ENCODE assay signal across 19 cellular contexts in the genomic region with DNA sequence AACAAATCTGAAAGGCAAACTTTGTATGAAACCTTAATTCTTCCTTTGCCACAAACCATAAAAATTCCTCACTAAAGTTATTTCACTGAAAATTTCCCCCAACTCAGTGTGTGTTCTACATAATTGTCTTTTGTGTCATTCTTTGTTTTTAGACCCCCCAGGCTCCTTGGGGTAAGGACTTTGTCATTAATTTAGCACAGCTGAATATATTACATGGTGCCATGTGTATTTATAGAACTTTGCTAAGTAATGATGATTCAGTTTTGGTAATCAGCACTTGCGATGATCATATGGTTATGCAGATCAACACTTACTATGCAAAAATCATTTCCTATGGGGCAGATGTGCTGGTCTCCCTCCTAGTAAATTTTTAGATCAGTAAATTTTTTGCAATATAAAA.
"Had no signal": no experiment of that assay in that cellular context is flagged by ENCODE, and none has a peak within 500 bp of the region (broad histone marks: within the 10 kb centered on the region; RNA-seq: fewer than 3 reads in every experiment).

No MANE protein-coding gene starts in this region.

- H3K4me1 Mint-ChIP-seq: activated CD4-positive, alpha-beta T cell treated with anti-CD3 and anti-CD28 coated beads, Interleukin-2, amount 10 ng/mL, durations not matched to agents 7 days and 5 days; activated T-helper 17 cell treated with anti-CD3 and anti-CD28 coated beads, Interleukin-2, amount 50 U/mL, for 72 hours; memory B cell; nephron progenitor cell; T-helper 17 cell had no signal

- H3K9me3 Mint-ChIP-seq: activated CD4-positive, alpha-beta T cell treated with anti-CD3 and anti-CD28 coated beads, Interleukin-2, amount 10 ng/mL, durations not matched to agents 7 days and 5 days; activated T-helper 17 cell treated with anti-CD3 and anti-CD28 coated beads, Interleukin-2, amount 50 U/mL, for 72 hours; memory B cell had no signal

- H3K4me3 Mint-ChIP-seq: activated CD4-positive, alpha-beta T cell treated with anti-CD3 and anti-CD28 coated beads, Interleukin-2, amount 10 ng/mL, durations not matched to agents 7 days and 5 days; activated naive CD4-positive, alpha-beta T cell treated with anti-CD3 and anti-CD28 coated beads for 36 hours; activated T-helper 17 cell treated with anti-CD3 and anti-CD28 coated beads, Interleukin-2, amount 50 U/mL, for 72 hours; memory B cell; nephron progenitor cell; T-helper 17 cell had no signal

- H3K4me3 ChIP-seq: esophagus squamous epithelium, gastroesophageal sphincter, left ventricle myocardium inferior, upper lobe of right lung had no signal

- H3K36me3 ChIP-seq: brain microvascular endothelial cell, esophagus squamous epithelium, gastroesophageal sphincter, left ventricle myocardium inferior, upper lobe of right lung had no signal

- H3K9me3 ChIP-seq: gastroesophageal sphincter, upper lobe of right lung had no signal

- H3K4me1 ChIP-seq: esophagus squamous epithelium, gastroesophageal sphincter, left ventricle myocardium inferior, upper lobe of right lung had no signal

- H3K27me3 Mint-ChIP-seq: activated CD4-positive, alpha-beta T cell treated with anti-CD3 and anti-CD28 coated beads, Interleukin-2, amount 10 ng/mL, durations not matched to agents 7 days and 5 days; activated T-helper 17 cell treated with anti-CD3 and anti-CD28 coated beads, Interleukin-2, amount 50 U/mL, for 72 hours; T-helper 17 cell had no signal

- H3K27me3 ChIP-seq: brain microvascular endothelial cell, esophagus squamous epithelium, gastroesophageal sphincter, upper lobe of right lung had no signal

- DNase-seq: activated CD4-positive, alpha-beta T cell treated with anti-CD3 and anti-CD28 coated beads, Interleukin-2, amount 10 ng/mL, durations not matched to agents 7 days and 5 days; activated CD4-positive, CD25-positive, alpha-beta regulatory T cell; activated CD8-positive, alpha-beta memory T cell treated with anti-CD3 and anti-CD28 coated beads for 24 hours; activated naive CD4-positive, alpha-beta T cell treated with anti-CD3 and anti-CD28 coated beads for 36 hours; brain microvascular endothelial cell; cerebellar nuclear complex; esophagus squamous epithelium; left ventricle myocardium inferior; nephron progenitor cell; stimulated activated CD4-positive, alpha-beta T cell treated with anti-CD3 and anti-CD28 coated beads, Interleukin-4, amount 100 ng/mL, for 1 hour; stimulated activated CD8-positive, alpha-beta memory T cell treated with anti-CD3 and anti-CD28 coated beads, Interleukin-4, amount 100 ng/mL, for 48 hours; stimulated activated naive CD8-positive, alpha-beta T cell treated with anti-CD3 and anti-CD28 coated beads, Interleukin-15, Interleukin-2, amounts not matched to agents 100 U/mL and 50 U/mL, for 24 hours; T-helper 17 cell; upper lobe of right lung had no signal

- FAIRE-seq: keratinocyte, TTC549 had no signal

- H3K27ac ChIP-seq: brain microvascular endothelial cell, esophagus squamous epithelium, gastroesophageal sphincter, left ventricle myocardium inferior, upper lobe of right lung had no signal

- H3K27ac Mint-ChIP-seq: activated CD4-positive, alpha-beta T cell treated with anti-CD3 and anti-CD28 coated beads, Interleukin-2, amount 10 ng/mL, durations not matched to agents 7 days and 5 days; activated naive CD4-positive, alpha-beta T cell treated with anti-CD3 and anti-CD28 coated beads for 36 hours; activated T-helper 17 cell treated with anti-CD3 and anti-CD28 coated beads, Interleukin-2, amount 50 U/mL, for 72 hours; memory B cell; nephron progenitor cell; T-helper 17 cell had no signal
